In the genomic region with DNA sequence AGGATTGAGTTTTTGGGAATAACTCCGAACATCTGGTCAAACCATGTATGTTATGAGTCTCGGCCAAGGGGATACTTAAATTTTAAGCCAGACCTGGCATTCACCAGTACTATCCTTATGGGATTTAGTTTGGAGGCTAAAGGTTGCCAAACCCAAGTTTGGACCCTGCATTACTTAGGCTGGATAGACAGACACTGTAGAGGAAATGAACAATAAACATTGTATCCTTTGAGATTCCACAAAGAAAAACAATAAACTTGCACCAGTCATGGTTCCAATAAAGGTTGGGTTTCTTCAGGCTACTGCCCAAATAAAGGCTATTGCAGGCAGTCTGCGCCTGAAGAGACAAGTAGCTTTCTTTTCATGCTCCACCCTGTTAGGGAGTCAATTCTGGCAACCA, we compare ENCODE assay signal across 18 cellular contexts.
DNase-seq lines count a peak whose midpoint lies in the region; ATAC-seq and TF ChIP-seq lines count a peak whose summit lies in the region.
"Had no signal": no experiment of that assay in that cellular context is flagged by ENCODE, and none has a peak within 500 bp of the region (broad histone marks: within the 10 kb centered on the region; RNA-seq: fewer than 3 reads in every experiment).

No MANE protein-coding gene starts in this region.

- H3K4me1 ChIP-seq in adipocyte (ENCODE audit: control insufficient read depth, insufficient read depth, low read length), result no peaks in the 10 kb centered on the region
- no peaks in the 10 kb centered on the region for H3K4me1 ChIP-seq in iPS-15b (ENCODE audit: control insufficient read depth, insufficient read depth, low read length)
- H3K4me1 ChIP-seq in tibial artery, result no peaks in the 10 kb centered on the region

- intact Hi-C loops in tibial artery (cut with DNase I; ENCODE audit: low total_unique reads), result no loop called here

- H3K4me3 ChIP-seq in adipocyte (ENCODE audit: low read length) (no peak overlapping the region), iPS-15b (ENCODE audit: low read depth, low read length) (no peak overlapping the region), tibial artery (no peak overlapping the region)
- H3K4me3 ChIP-seq: GM23248 had no signal

- H3K9me3 ChIP-seq in adipocyte (ENCODE audit: control insufficient read depth, low read length) (no peaks in the 10 kb centered on the region), iPS-15b (ENCODE audit: control insufficient read depth, insufficient read depth, low read length) (no peaks in the 10 kb centered on the region), tibial artery (no peaks in the 10 kb centered on the region)

- TF ChIP-seq CTCF in AG09319 (IDR thresholded peaks at IDR 0.05; ENCODE audit: low read depth, low read length) (no peak), tibial artery (IDR thresholded peaks at IDR 0.05) (no peak)

- DNase-seq in AG09319 (ENCODE audit: extremely low read depth, low read depth) (peak; percentile 22), adipocyte (ENCODE audit: low read depth) (peak; percentile 4), fibroblast of peridontal ligament (ENCODE audit: extremely low read depth) (peak; percentile 68), NCI-H446 treated with DMSO at 0.1 percent for 48 hours (lab: John Stamatoyannopoulos, UW) (no peak), tibial artery (no peak)
- no peak for DNase-seq in stimulated activated naive CD8-positive, alpha-beta T cell treated with anti-CD3 and anti-CD28 coated beads, Interleukin-15, Interleukin-2, amounts not matched to agents 100 U/mL and 50 U/mL, for 24 hours
- DNase-seq in stimulated activated CD4-positive, alpha-beta T cell treated with anti-CD3 and anti-CD28 coated beads, Interleukin-12 subunit alpha, Interleukin-12 subunit beta, amount 100 ng/mL, for 4 hours, result no peak
- DNase-seq: C1 segment of cervical spinal cord; Calu3; CD4-positive, alpha-beta memory T cell; COR-L47; DMS153; DND-41; GM23248; H7; HCEC 1CT had no signal

- no peak overlapping the region for H3K27ac ChIP-seq in tibial artery
- H3K27ac ChIP-seq: 22Rv1, GM23248 had no signal

- no peak for ATAC-seq in stimulated activated naive CD8-positive, alpha-beta T cell treated with anti-CD3 and anti-CD28 coated beads, Interleukin-15, Interleukin-2, amounts not matched to agents 100 U/mL and 50 U/mL, for 24 hours

- H3K27me3 ChIP-seq in adipocyte (replicated peaks; ENCODE audit: control insufficient read depth, insufficient read depth, low read length), result no peaks in the 10 kb centered on the region
- no peaks in the 10 kb centered on the region for H3K27me3 ChIP-seq in iPS-15b (ENCODE audit: control insufficient read depth, insufficient read depth, low read length)
- no peaks in the 10 kb centered on the region for H3K27me3 ChIP-seq in tibial artery

- no peak overlapping the region for H3K9ac ChIP-seq in adipocyte (ENCODE audit: low read length)
- H3K9ac ChIP-seq in iPS-15b (ENCODE audit: low read depth, low read length), result peak overlapping the region; percentile 3
- H3K9ac ChIP-seq: GM23248 had no signal

- H3K36me3 ChIP-seq in adipocyte (ENCODE audit: control insufficient read depth, insufficient read depth, low read length, severe bottlenecking) (no peaks in the 10 kb centered on the region), iPS-15b (ENCODE audit: control insufficient read depth, insufficient read depth, low read length) (no peaks in the 10 kb centered on the region), tibial artery (no peaks in the 10 kb centered on the region)

Comparison
In these comparisons a context has a peak if more than half of its experiments do, and no peak if none do; other contexts are left out.
1. DNase-seq: peak in AG09319 (single experiment), adipocyte (single experiment) and fibroblast of peridontal ligament (single experiment); none in stimulated activated naive CD8-positive, alpha-beta T cell treated with anti-CD3 and anti-CD28 coated beads, Interleukin-15, Interleukin-2, amounts not matched to agents 100 U/mL and 50 U/mL, for 24 hours (single experiment), stimulated activated CD4-positive, alpha-beta T cell treated with anti-CD3 and anti-CD28 coated beads, Interleukin-12 subunit alpha, Interleukin-12 subunit beta, amount 100 ng/mL, for 4 hours (single experiment), NCI-H446 treated with DMSO at 0.1 percent for 48 hours (single experiment) and tibial artery (0 of 2).